17 cellular contexts compared by ENCODE assay signal in the genomic region with DNA sequence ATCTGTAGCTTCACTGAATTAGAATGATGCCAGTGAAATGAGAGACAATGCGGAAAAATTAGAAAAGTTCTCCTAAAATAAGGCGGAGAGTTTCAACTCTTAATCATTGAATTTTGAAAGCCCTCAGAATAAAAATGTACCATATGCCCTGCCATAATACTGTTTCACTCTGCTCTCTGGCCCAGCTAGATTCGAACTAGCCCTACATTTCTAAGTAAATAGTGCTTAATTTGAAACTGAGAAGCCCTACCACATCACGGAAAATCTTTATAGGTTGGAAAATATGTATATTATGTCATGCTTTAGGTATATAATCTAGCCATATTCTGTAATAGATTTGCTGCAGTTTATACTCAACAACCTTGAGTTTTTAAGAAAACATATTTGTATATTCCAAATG.
A peak's percentile ranks its signal among the peaks of the same experiment; 100 is the strongest.
DNase-seq lines count a peak whose midpoint lies in the region; ATAC-seq, FAIRE-seq and TF ChIP-seq lines count a peak whose summit lies in the region.
"Had no signal": no experiment of that assay in that cellular context is flagged by ENCODE, and none has a peak within 500 bp of the region (broad histone marks: within the 10 kb centered on the region; RNA-seq: fewer than 3 reads in every experiment).

No MANE protein-coding gene starts in this region.

- CTCF ChIA-PET in WTC11 (lab: Charles Lee), result interaction anchor here (1.0 to 1.7 kb wide), 3 partner anchors 96 to 129 kb away, joined by 4 read pairs; no protein-coding TSS in a partner anchor

- H3K27ac ChIP-seq in stomach (no peak overlapping the region), left lung (no peak overlapping the region), small intestine (ENCODE audit: low read depth in 1 of 2, low read length in 1 of 2) (no peak overlapping the region)
- H3K27ac ChIP-seq: upper lobe of left lung had no signal

- H3K4me3 ChIP-seq in choroid plexus epithelial cell (ENCODE audit: low read depth, low read length) (no peak overlapping the region), stomach (no peak overlapping the region), left lung (no peak overlapping the region), small intestine (ENCODE audit: low read depth in 1 of 2, low read length in 2 of 2) (no peak overlapping the region)
- H3K4me3 ChIP-seq: upper lobe of left lung had no signal

- no peaks in the 10 kb centered on the region for H3K27me3 Mint-ChIP-seq in activated T-cell treated with anti-CD3 and anti-CD28 coated beads, Interleukin-2, amount 50 U/mL, for 4 hours (ENCODE audit: low read depth)
- H3K27me3 Mint-ChIP-seq in WTC11 (ENCODE audit: low read depth), result peaks cover 13% of the 10 kb centered on the region
- no peaks in the 10 kb centered on the region for H3K27me3 Mint-ChIP-seq in stimulated activated naive CD8-positive, alpha-beta T cell treated with anti-CD3 and anti-CD28 coated beads, Interleukin-15, Interleukin-2, amounts not matched to agents 100 ng/mL and 50 ng/mL, for 24 hours

- H3K4me1 Mint-ChIP-seq in activated T-cell treated with anti-CD3 and anti-CD28 coated beads, Interleukin-2, amount 50 U/mL, for 4 hours (ENCODE audit: low read depth), result peaks cover 34% of the 10 kb centered on the region
- peaks cover 14% of the 10 kb centered on the region for H3K4me1 Mint-ChIP-seq in WTC11
- H3K4me1 Mint-ChIP-seq in stimulated activated naive CD8-positive, alpha-beta T cell treated with anti-CD3 and anti-CD28 coated beads, Interleukin-15, Interleukin-2, amounts not matched to agents 100 ng/mL and 50 ng/mL, for 24 hours (ENCODE audit: low read depth), result peaks cover 58% of the 10 kb centered on the region

- POLR2A ChIA-PET in WTC11 (lab: Charles Lee), result no interaction called here

- no peak for TF ChIP-seq EP300 in stomach (IDR thresholded peaks at IDR 0.05)

- 0 out of 2 replicates have a peak overlapping the region, but pooled peaks have one; percentile 51 for H3K27ac Mint-ChIP-seq in WTC11
- H3K27ac Mint-ChIP-seq in stimulated activated naive CD8-positive, alpha-beta T cell treated with anti-CD3 and anti-CD28 coated beads, Interleukin-15, Interleukin-2, amounts not matched to agents 100 ng/mL and 50 ng/mL, for 24 hours, result peak overlapping the region; percentile 92

- WGBS in stomach, 5 donors, result 75 to 84% (median 79%) methylated on average over 4 of the region's 4 CpGs
- 81 to 84% (median 82%) methylated on average over 4 of the region's 4 CpGs for WGBS in small intestine, 3 donors

- no peak for DNase-seq in activated T-cell treated with anti-CD3 and anti-CD28 coated beads, Interleukin-2, amount 50 U/mL, for 4 hours
- no peak for DNase-seq in activated T-cell treated with anti-CD3 and anti-CD28 coated beads, Interleukin-2, amount 50 U/mL, for 1 hour
- no peak for DNase-seq in WTC11 (ENCODE audit: low spot score)
- DNase-seq in choroid plexus epithelial cell (ENCODE audit: low read depth), result peak; percentile 21
- DNase-seq in stomach, result no peak
- DNase-seq in left lung, result no peak
- no peak for DNase-seq in small intestine
- DNase-seq: DND-41; GOT3; hypothalamus; midbrain; NCI-H526; stimulated activated naive CD4-positive, alpha-beta T cell treated with Interleukin-2 at 50 U/mL for 16 hours had no signal

- H3K4me1 ChIP-seq in stomach (peaks cover 0 to 9% (median 0%) of the 10 kb centered on the region in 4 donors), left lung (peaks cover 0 to 6% of the 10 kb centered on the region in 2 donors), small intestine (ENCODE audit: control insufficient read depth in 2 of 2, insufficient read depth in 1 of 2, low read depth in 1 of 2, low read length in 1 of 2) (no peaks in the 10 kb centered on the region)

- H3K27me3 ChIP-seq in stomach (no peaks in the 10 kb centered on the region), left lung (no peaks in the 10 kb centered on the region), small intestine (ENCODE audit: control insufficient read depth in 2 of 2, insufficient read depth in 2 of 2, low read length in 2 of 2) (no peaks in the 10 kb centered on the region)
- H3K27me3 ChIP-seq: upper lobe of left lung had no signal

- no peaks in the 10 kb centered on the region for H3K9me3 ChIP-seq in stomach
- no peaks in the 10 kb centered on the region for H3K9me3 ChIP-seq in left lung
- no peaks in the 10 kb centered on the region for H3K9me3 ChIP-seq in small intestine (ENCODE audit: control insufficient read depth, low read depth)
- H3K9me3 ChIP-seq: upper lobe of left lung had no signal

- intact Hi-C loops in stomach (cut with DNase I; ENCODE audit: low total_unique reads) (no loop called here), left lung (cut with DNase I) (no loop called here)

- no peak for TF ChIP-seq CTCF in WTC11 (IDR thresholded peaks at IDR 0.05)
- TF ChIP-seq CTCF in choroid plexus epithelial cell (conservative IDR thresholded peaks at IDR 0.05; ENCODE audit: low read depth, low read length), result no peak
- TF ChIP-seq CTCF in stomach (IDR thresholded peaks at IDR 0.05), result no peak
- TF ChIP-seq CTCF in left lung (IDR thresholded peaks at IDR 0.05), result no peak

- peak overlapping the region; percentile 53 for H3K4me3 Mint-ChIP-seq in activated T-cell treated with anti-CD3 and anti-CD28 coated beads, Interleukin-2, amount 50 U/mL, for 4 hours
- H3K4me3 Mint-ChIP-seq in WTC11, result no peak overlapping the region
- H3K4me3 Mint-ChIP-seq in stimulated activated naive CD8-positive, alpha-beta T cell treated with anti-CD3 and anti-CD28 coated beads, Interleukin-15, Interleukin-2, amounts not matched to agents 100 ng/mL and 50 ng/mL, for 24 hours, result peak overlapping the region; percentile 50
- H3K4me3 Mint-ChIP-seq: neural crest cell had no signal

- TF ChIP-seq POLR2A in stomach (IDR thresholded peaks at IDR 0.05), result no peak

- H3K36me3 ChIP-seq in stomach (no peaks in the 10 kb centered on the region), left lung (no peaks in the 10 kb centered on the region), small intestine (ENCODE audit: control insufficient read depth in 2 of 2, insufficient read depth in 2 of 2, low read length in 2 of 2) (no peaks in the 10 kb centered on the region)
- H3K36me3 ChIP-seq: upper lobe of left lung had no signal

- H3K9me3 Mint-ChIP-seq in activated T-cell treated with anti-CD3 and anti-CD28 coated beads, Interleukin-2, amount 50 U/mL, for 4 hours, result no peaks in the 10 kb centered on the region
- no peaks in the 10 kb centered on the region for H3K9me3 Mint-ChIP-seq in WTC11
- H3K9me3 Mint-ChIP-seq in stimulated activated naive CD8-positive, alpha-beta T cell treated with anti-CD3 and anti-CD28 coated beads, Interleukin-15, Interleukin-2, amounts not matched to agents 100 ng/mL and 50 ng/mL, for 24 hours, result no peaks in the 10 kb centered on the region
- H3K9me3 Mint-ChIP-seq: neural crest cell had no signal

- FAIRE-seq in small intestine (lab: Jason Lieb, UNC), result no peak
- FAIRE-seq: colon had no signal

- ATAC-seq in activated T-cell treated with anti-CD3 and anti-CD28 coated beads, Interleukin-2, amount 50 U/mL, for 4 hours, result peak; percentile 40 to 49
- no peak for ATAC-seq in WTC11
- ATAC-seq in left lung, result no peak

- no peaks in the 10 kb centered on the region for H3K36me3 Mint-ChIP-seq in activated T-cell treated with anti-CD3 and anti-CD28 coated beads, Interleukin-2, amount 50 U/mL, for 4 hours (ENCODE audit: insufficient read depth)
- no peaks in the 10 kb centered on the region for H3K36me3 Mint-ChIP-seq in WTC11
- no peaks in the 10 kb centered on the region for H3K36me3 Mint-ChIP-seq in stimulated activated naive CD8-positive, alpha-beta T cell treated with anti-CD3 and anti-CD28 coated beads, Interleukin-15, Interleukin-2, amounts not matched to agents 100 ng/mL and 50 ng/mL, for 24 hours (ENCODE audit: low read depth)

TF ChIP-seq in WTC11, 78 proteins besides CTCF, POLR2A, EP300 and RAD21:
- TF ChIP-seq, protein P1, sequence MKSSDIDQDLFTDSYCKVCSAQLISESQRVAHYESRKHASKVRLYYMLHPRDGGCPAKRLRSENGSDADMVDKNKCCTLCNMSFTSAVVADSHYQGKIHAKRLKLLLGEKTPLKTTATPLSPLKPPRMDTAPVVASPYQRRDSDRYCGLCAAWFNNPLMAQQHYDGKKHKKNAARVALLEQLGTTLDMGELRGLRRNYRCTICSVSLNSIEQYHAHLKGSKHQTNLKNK (CRISPR knock-in tag; IDR thresholded peaks at IDR 0.05), result no peak
- TF ChIP-seq ETV6 (CRISPR knock-in tag; IDR thresholded peaks at IDR 0.05) (no peak), SMAD4 (CRISPR knock-in tag; IDR thresholded peaks at IDR 0.05) (no peak)

Comparison
In these comparisons a context has a peak if more than half of its experiments do, and no peak if none do; other contexts are left out.
1. ATAC-seq: peak in activated T-cell treated with anti-CD3 and anti-CD28 coated beads, Interleukin-2, amount 50 U/mL, for 4 hours (2 of 2); none in WTC11 (single experiment) and left lung (single experiment).